In the genomic region with DNA sequence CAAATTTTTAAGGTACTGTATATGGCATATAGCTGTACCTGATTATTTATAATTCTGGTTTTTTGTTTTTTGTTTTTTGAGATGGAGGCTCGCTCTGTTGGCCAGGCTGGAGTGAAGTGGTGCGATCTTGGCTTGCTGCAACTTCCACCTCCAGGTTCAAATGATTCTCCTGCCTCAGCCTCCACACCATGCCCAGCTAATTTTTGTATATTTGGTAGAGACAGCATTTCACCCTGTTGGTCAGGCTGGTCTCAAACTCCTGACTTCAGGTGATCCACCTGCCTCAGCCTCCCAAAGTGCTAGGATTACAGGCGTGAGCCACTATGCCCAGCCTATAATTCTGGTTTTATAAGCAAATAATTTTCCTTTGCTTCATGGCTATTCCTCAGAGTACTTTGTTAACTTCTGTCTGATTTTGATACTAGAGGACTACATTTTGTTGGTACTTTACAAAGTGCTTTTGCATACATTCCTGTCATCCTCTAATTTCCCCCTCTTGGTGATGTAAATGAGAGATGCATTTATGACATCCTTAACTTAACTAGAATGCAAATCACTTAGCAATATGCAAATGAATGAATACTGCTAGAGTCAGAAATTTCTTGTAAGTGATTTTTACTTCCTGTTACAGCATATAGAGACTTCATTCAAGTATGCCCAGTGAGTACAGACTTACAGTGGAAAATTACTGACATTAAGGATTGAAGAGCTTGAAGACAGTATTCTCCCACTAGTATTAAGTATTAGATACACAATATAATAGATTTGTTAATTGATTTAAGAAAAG, we compare ENCODE assay signal across 28 cellular contexts. TPM values are rescaled to one million over a fixed set of nuclear protein-coding genes. Genes with fewer than 3 reads are reported as not detected.
DNase-seq lines count a peak whose midpoint lies in the region; ATAC-seq and TF ChIP-seq lines count a peak whose summit lies in the region.
"Had no signal": no experiment of that assay in that cellular context is flagged by ENCODE, and none has a peak within 500 bp of the region (broad histone marks: within the 10 kb centered on the region; RNA-seq: fewer than 3 reads in every experiment).

No MANE protein-coding gene starts in this region.

- no peaks in the 10 kb centered on the region for H3K27me3 ChIP-seq in MM.1S (replicated peaks; ENCODE audit: insufficient read depth, low read length)
- H3K27me3 ChIP-seq: ascending aorta; BLaER1 treated with 17β-estradiol and CSF1 and Interleukin-3, amounts not matched to agents 10 nM and 100 nM; ovary; uterus had no signal

- peak overlapping the region in 1 of 2 donors; percentile 6 for H3K4me3 Mint-ChIP-seq in stimulated activated naive B cell treated with anti-CD40 and anti-IgM and Interleukin-4, amounts not matched to agents 10 μg/mL and 1 μg/mL and 100 μg/mL, for 72 hours
- H3K4me3 Mint-ChIP-seq: activated naive CD8-positive, alpha-beta T cell; dendritic cell treated with granulocyte-macrophage colony-stimulating factor and Interleukin-4, amounts not matched to agents 40 ng/mL and 50 ng/mL, for 4 days; nephron; T-helper 2 cell treated with Interferon-gamma antibody and Interleukin-4, amounts not matched to agents 5 μg/mL and 100 μg/mL, for 36 hours had no signal

- H3K27me3 Mint-ChIP-seq in stimulated activated naive B cell treated with anti-CD40 and anti-IgM and Interleukin-4, amounts not matched to agents 10 μg/mL and 1 μg/mL and 100 μg/mL, for 72 hours = no peaks in the 10 kb centered on the region
- H3K27me3 Mint-ChIP-seq: activated naive CD8-positive, alpha-beta T cell; dendritic cell treated with granulocyte-macrophage colony-stimulating factor and Interleukin-4, amounts not matched to agents 40 ng/mL and 50 ng/mL, for 4 days had no signal

- H3K4me1 ChIP-seq in MM.1S (ENCODE audit: low read length) = no peaks in the 10 kb centered on the region
- H3K4me1 ChIP-seq: ascending aorta, Caco-2, left ventricle myocardium inferior, uterus had no signal

- no peak overlapping the region for H3K27ac ChIP-seq in MM.1S (ENCODE audit: low read length)
- H3K27ac ChIP-seq: ascending aorta, left ventricle myocardium inferior, ovary, uterus, VCaP had no signal

- H3K9ac ChIP-seq in MM.1S (ENCODE audit: low read length) = no peak overlapping the region

- no peak overlapping the region for H2AFZ ChIP-seq in MM.1S (ENCODE audit: low read length)

- ATAC-seq in activated naive CD4-positive, alpha-beta T cell treated with anti-CD3 and anti-CD28 coated beads, Interleukin-2, amount 50 U/mL, for 72 hours = peak; percentile 66 to 94
- ATAC-seq in GM19468 (IDR thresholded peaks at IDR 0.05; ENCODE audit: extremely low read depth, unreplicated experiment) (peak; percentile 38), GM21423 (IDR thresholded peaks at IDR 0.05; ENCODE audit: unreplicated experiment) (no peak)
- peak; percentile 93 to 94 for ATAC-seq in stimulated activated naive B cell treated with anti-CD40 and anti-IgM and Interleukin-4, amounts not matched to agents 10 μg/mL and 1 μg/mL and 100 μg/mL, for 72 hours (replicated peaks)

- TF ChIP-seq CTCF in MM.1S (IDR thresholded peaks at IDR 0.05; ENCODE audit: low read length) = no peak

- H3K36me3 Mint-ChIP-seq in activated naive CD4-positive, alpha-beta T cell treated with anti-CD3 and anti-CD28 coated beads, Interleukin-2, amount 50 U/mL, for 72 hours = peaks cover 10 to 22% of the 10 kb centered on the region in 2 donors
- H3K36me3 Mint-ChIP-seq in stimulated activated naive B cell treated with anti-CD40 and anti-IgM and Interleukin-4, amounts not matched to agents 10 μg/mL and 1 μg/mL and 100 μg/mL, for 72 hours = peaks cover 7 to 10% of the 10 kb centered on the region in 2 donors

- H3K4me1 Mint-ChIP-seq in stimulated activated naive B cell treated with anti-CD40 and anti-IgM and Interleukin-4, amounts not matched to agents 10 μg/mL and 1 μg/mL and 100 μg/mL, for 72 hours = peaks cover 4 to 6% of the 10 kb centered on the region in 2 donors
- H3K4me1 Mint-ChIP-seq: nephron had no signal

- H3K4me3 ChIP-seq in MM.1S (ENCODE audit: low read length) = no peak overlapping the region
- H3K4me3 ChIP-seq: ascending aorta; BLaER1 treated with 17β-estradiol and CSF1 and Interleukin-3, amounts not matched to agents 10 nM and 100 nM; left ventricle myocardium inferior; ovary; smooth muscle cell; uterus had no signal

- no peaks in the 10 kb centered on the region for H3K79me2 ChIP-seq in MM.1S (ENCODE audit: low read length)

- no peak for DNase-seq in activated naive CD4-positive, alpha-beta T cell treated with anti-CD3 and anti-CD28 coated beads, Interleukin-2, amount 50 U/mL, for 72 hours (ENCODE audit: low spot score in 2 of 2)
- DNase-seq in activated naive CD4-positive, alpha-beta T cell treated with Interleukin-2 at 50 U/mL for 16 hours = no peak
- peak; percentile 86 for DNase-seq in NCI-H526 treated with DMSO at 0.1 percent for 48 hours (lab: John Stamatoyannopoulos, UW)
- DNase-seq in stimulated activated naive B cell treated with anti-CD40 and anti-IgM and Interleukin-4, amounts not matched to agents 10 μg/mL and 1 μg/mL and 100 μg/mL, for 72 hours = no peak
- DNase-seq in Kasumi-1 (lab: John Stamatoyannopoulos, UW) = no peak
- DNase-seq in MM.1S = no peak
- DNase-seq: ACHN; activated T-cell treated with anti-CD3 and anti-CD28 coated beads, Interleukin-2, amount 50 U/mL, for 1 hour; Caco-2; caudate nucleus; DMS79; GOT3; left ventricle myocardium inferior; NCI-H1092 treated with DMSO at 0.1 percent for 48 hours; NCI-H2029; ovary; stimulated activated CD4-positive, alpha-beta T cell treated with anti-CD3 and anti-CD28 coated beads, Interleukin-2, amount 100 ng/mL, for 24 hours; uterus had no signal

- H3K9me2 ChIP-seq in MM.1S (replicated peaks; ENCODE audit: insufficient read depth, low read length) = no peaks in the 10 kb centered on the region

- H4K20me1 ChIP-seq in MM.1S (ENCODE audit: insufficient read depth, low read length) = no peaks in the 10 kb centered on the region
- H4K20me1 ChIP-seq: BLaER1 treated with 17β-estradiol and CSF1 and Interleukin-3, amounts not matched to agents 10 nM and 100 nM had no signal

- no peak overlapping the region for H3K4me2 ChIP-seq in MM.1S (ENCODE audit: low read depth, low read length)
- H3K4me2 ChIP-seq: smooth muscle cell had no signal

- no peaks in the 10 kb centered on the region for H3F3A ChIP-seq in MM.1S (ENCODE audit: insufficient read depth, low read length)

- no peaks in the 10 kb centered on the region for H3K9me3 ChIP-seq in MM.1S (replicated peaks; ENCODE audit: insufficient read depth, low read length)
- H3K9me3 ChIP-seq: uterus had no signal

- H3K36me3 ChIP-seq in MM.1S (replicated peaks; ENCODE audit: insufficient read depth, low read length) = no peaks in the 10 kb centered on the region
- H3K36me3 ChIP-seq: ascending aorta; BLaER1 treated with 17β-estradiol and CSF1 and Interleukin-3, amounts not matched to agents 10 nM and 100 nM; left ventricle myocardium inferior; ovary had no signal

- H3K27ac Mint-ChIP-seq in activated naive CD4-positive, alpha-beta T cell treated with anti-CD3 and anti-CD28 coated beads, Interleukin-2, amount 50 U/mL, for 72 hours = peak overlapping the region in 1 of 2 donors; percentile 74
- H3K27ac Mint-ChIP-seq in stimulated activated naive B cell treated with anti-CD40 and anti-IgM and Interleukin-4, amounts not matched to agents 10 μg/mL and 1 μg/mL and 100 μg/mL, for 72 hours = peak overlapping the region; percentile 84
- H3K27ac Mint-ChIP-seq: activated naive CD8-positive, alpha-beta T cell; dendritic cell treated with granulocyte-macrophage colony-stimulating factor and Interleukin-4, amounts not matched to agents 40 ng/mL and 50 ng/mL, for 4 days; nephron; T-helper 2 cell treated with Interferon-gamma antibody and Interleukin-4, amounts not matched to agents 5 μg/mL and 100 μg/mL, for 36 hours had no signal

- peaks cover 4 to 9% of the 10 kb centered on the region in 2 donors for H3K9me3 Mint-ChIP-seq in activated naive CD4-positive, alpha-beta T cell treated with anti-CD3 and anti-CD28 coated beads, Interleukin-2, amount 50 U/mL, for 72 hours
- peaks cover 8% of the 10 kb centered on the region in 2 donors for H3K9me3 Mint-ChIP-seq in stimulated activated naive B cell treated with anti-CD40 and anti-IgM and Interleukin-4, amounts not matched to agents 10 μg/mL and 1 μg/mL and 100 μg/mL, for 72 hours

RNA-seq across cellular contexts. Expression of a gene that starts 35.7 kb away (rescaled TPM):
- 10 to 100 TPM; 53.1 to 69.5 TPM for total RNA-seq in activated naive CD4-positive, alpha-beta T cell treated with anti-CD3 and anti-CD28 coated beads, Interleukin-2, amount 50 U/mL, for 72 hours
